8 cellular contexts compared by ENCODE assay signal in the genomic region with DNA sequence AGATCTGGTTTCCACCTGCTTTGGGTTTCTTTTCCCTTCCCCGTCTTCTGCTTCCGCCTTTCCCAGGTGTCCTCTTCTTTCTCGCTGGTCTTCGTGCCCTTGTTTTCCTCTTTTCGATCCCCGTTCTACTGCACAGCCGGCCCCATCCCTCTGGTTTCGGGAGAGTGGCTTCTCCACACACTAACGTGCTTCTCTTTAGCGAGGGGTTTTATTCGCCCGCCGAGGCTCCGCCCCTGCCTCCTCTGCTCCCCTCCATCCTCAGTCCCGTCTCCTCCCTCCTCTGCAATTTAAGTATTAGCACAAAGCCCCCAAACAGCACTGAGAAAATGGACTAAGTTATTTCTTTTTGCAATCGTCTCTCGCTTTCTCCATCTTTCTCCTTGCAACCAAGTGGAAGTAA. TPM values are rescaled to one million over a fixed set of nuclear protein-coding genes. Genes with fewer than 3 reads are reported as not detected.
DNase-seq lines count a peak whose midpoint lies in the region; ATAC-seq and TF ChIP-seq lines count a peak whose summit lies in the region.

Gene SLC7A8, minus strand, starts transcription at position 182 of the 400 bp plus-strand sequence. CDS start 746 bp downstream, outside the sequence.

- in situ Hi-C loops in astrocyte of the cerebellum (cut with HindIII; ENCODE audit: low sequenced_read_pairs), result no loop called here

- peak; percentile 71 for DNase-seq in ELF-1 (ENCODE audit: low read depth, low spot score)
- DNase-seq in NCI-H82 (lab: John Stamatoyannopoulos, UW), result peak; percentile 95
- no peak for DNase-seq in astrocyte of the cerebellum (ENCODE audit: low read depth)
- no peak for DNase-seq in iPS DF 6.9 (ENCODE audit: low read depth, low spot score)
- DNase-seq in sciatic nerve (ENCODE audit: low spot score), result peak; percentile 77
- DNase-seq in SKM-1 treated with dmso at 0.1 percent for 144 hours (lab: John Stamatoyannopoulos, UW; ENCODE audit: unreplicated experiment), result no peak

- H3K9me3 ChIP-seq in iPS DF 6.9 (ENCODE audit: control insufficient read depth, insufficient read depth, low read length), result no peaks in the 10 kb centered on the region

- no peaks in the 10 kb centered on the region for H3K36me3 ChIP-seq in iPS DF 6.9 (ENCODE audit: control insufficient read depth, insufficient read depth, low read length)

- ATAC-seq in sciatic nerve (peak; percentile 76), HG03378 (IDR thresholded peaks at IDR 0.05; ENCODE audit: unreplicated experiment) (no peak), HG03039 (IDR thresholded peaks at IDR 0.05; ENCODE audit: unreplicated experiment) (no peak)

- no CpG with 5 or more reads among the region's 17 CpGs for WGBS in iPS DF 6.9 (ENCODE audit: insufficient coverage, insufficient read length)

- no peak within 1 kb of the TSS for H3K27ac ChIP-seq in iPS DF 6.9 (ENCODE audit: low read length)

- TF ChIP-seq CTCF in astrocyte of the cerebellum (IDR thresholded peaks at IDR 0.05; ENCODE audit: low read depth, low read length, missing control alignments), result no peak

- intact Hi-C loops in sciatic nerve (cut with DNase I), result no loop called here

- no peaks in the 10 kb centered on the region for H3K4me1 ChIP-seq in iPS DF 6.9 (ENCODE audit: control insufficient read depth, insufficient read depth, low read length)

- H3K4me3 ChIP-seq in astrocyte of the cerebellum (ENCODE audit: low read depth, low read length) (peak within 1 kb of the TSS; percentile 49), iPS DF 6.9 (ENCODE audit: low read length) (peak within 1 kb of the TSS; percentile 46; the same call in 1 of the 2 replicates)

- H3K27me3 ChIP-seq in iPS DF 6.9 (ENCODE audit: control insufficient read depth, insufficient read depth, low read length), result no peaks in the 10 kb centered on the region

RNA-seq across cellular contexts. Expression of gene SLC7A8, which starts in this region (rescaled TPM):
- 15.0 TPM for total RNA-seq in sciatic nerve

Comparison
In these comparisons a context has a peak if more than half of its experiments do, and no peak if none do; other contexts are left out.
1. DNase-seq: peak in ELF-1 (single experiment), NCI-H82 (single experiment) and sciatic nerve (single experiment); none in astrocyte of the cerebellum (single experiment), iPS DF 6.9 (single experiment) and SKM-1 treated with dmso at 0.1 percent for 144 hours (single experiment).